In the genomic region with DNA sequence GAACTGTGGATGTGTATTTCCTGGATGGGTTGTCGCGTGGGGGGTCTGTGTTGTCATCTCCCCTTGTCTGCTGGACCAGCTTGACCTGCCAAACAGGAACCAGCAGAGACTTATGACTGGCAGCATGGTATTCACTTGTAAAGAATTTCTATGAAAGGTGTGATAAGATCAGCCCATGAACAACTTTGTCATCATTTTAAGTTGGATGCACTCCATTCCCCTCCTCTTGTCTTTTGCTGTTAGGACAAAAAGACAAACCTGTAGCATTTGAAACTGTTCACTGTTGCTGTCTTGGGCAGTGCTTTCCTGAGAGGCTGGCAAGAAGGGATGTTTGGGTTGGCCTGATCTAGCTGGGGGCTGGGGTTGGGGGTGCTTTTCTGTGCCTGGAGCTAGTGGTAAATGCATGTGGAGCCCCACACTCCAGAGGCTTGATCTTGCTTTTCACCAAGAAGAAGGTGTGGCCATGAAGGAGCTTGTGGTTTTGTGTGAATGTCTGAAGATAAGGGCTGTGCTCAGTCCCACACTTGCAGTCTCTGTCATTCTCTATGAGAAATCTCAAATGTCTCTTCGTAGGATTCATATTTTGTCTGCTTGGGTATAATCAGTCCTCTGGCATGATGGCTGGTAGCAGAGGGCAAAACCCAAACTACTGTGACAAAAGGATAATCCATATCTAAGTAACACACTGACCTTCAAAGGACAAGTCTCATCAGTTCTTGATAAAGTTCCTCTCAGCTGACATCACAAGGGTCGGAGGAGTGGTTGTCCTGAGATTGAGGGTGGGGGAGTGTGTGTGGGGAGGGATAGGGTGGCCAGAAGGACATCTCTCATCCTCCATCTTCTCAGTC, we compare ENCODE assay signal across 11 cellular contexts. TPM values are rescaled to one million over a fixed set of nuclear protein-coding genes. Genes with fewer than 3 reads are reported as not detected.
DNase-seq lines count a peak whose midpoint lies in the region; ATAC-seq, FAIRE-seq and TF ChIP-seq lines count a peak whose summit lies in the region.
"Had no signal": no experiment of that assay in that cellular context is flagged by ENCODE, and none has a peak within 500 bp of the region (broad histone marks: within the 10 kb centered on the region; RNA-seq: fewer than 3 reads in every experiment).

No MANE protein-coding gene starts in this region.

- intact Hi-C loops in activated T-helper 2 cell treated with anti-CD3 and anti-CD28 coated beads, Interferon-gamma antibody, Interleukin-2, Interleukin-4, amounts not matched to agents 10 μg/mL and 5 μg/mL and 100 μg/mL, durations not matched to agents 14 hours and 24 hours and 36 hours (cut with micrococcal nuclease), result no loop called here
- intact Hi-C loops in lower lobe of right lung (cut with DNase I), result no loop called here
- intact Hi-C loops in posterior vena cava (cut with DNase I), result no loop called here
- intact Hi-C loops in dorsolateral prefrontal cortex (cut with DNase I), result no loop called here

- H3K27ac ChIP-seq in HUES48 (ENCODE audit: low read depth, low read length), result peak overlapping the region; percentile 27
- no peak overlapping the region for H3K27ac ChIP-seq in keratinocyte (ENCODE audit: control insufficient read depth, insufficient read depth, low read length)
- H3K27ac ChIP-seq in lower lobe of right lung, result no peak overlapping the region
- no peak overlapping the region for H3K27ac ChIP-seq in dorsolateral prefrontal cortex
- H3K27ac ChIP-seq: SK-N-MC had no signal

- ATAC-seq in lower lobe of right lung, result no peak

- H3K27me3 ChIP-seq in HUES48 (ENCODE audit: control insufficient read depth, insufficient read depth, low read length), result no peaks in the 10 kb centered on the region
- H3K27me3 ChIP-seq in keratinocyte (ENCODE audit: control insufficient read depth, extremely low read depth, insufficient read depth, low read length), result no peaks in the 10 kb centered on the region
- H3K27me3 ChIP-seq in lower lobe of right lung (ENCODE audit: low read depth), result no peaks in the 10 kb centered on the region
- no peaks in the 10 kb centered on the region for H3K27me3 ChIP-seq in dorsolateral prefrontal cortex

- TF ChIP-seq CTCF in AG10803 (conservative IDR thresholded peaks at IDR 0.05; ENCODE audit: low read length) (no peak), keratinocyte (optimal IDR thresholded peaks at IDR 0.05 in 1 of 3, IDR thresholded peaks at IDR 0.05 in 1 of 3, conservative IDR thresholded peaks at IDR 0.05 in 1 of 3; ENCODE audit: extremely low read depth in 1 of 3, insufficient read depth in 2 of 3, low read length in 3 of 3) (no peak), lower lobe of right lung (IDR thresholded peaks at IDR 0.05) (no peak), dorsolateral prefrontal cortex (IDR thresholded peaks at IDR 0.05 in 54 of 56, conservative IDR thresholded peaks at IDR 0.05 in 2 of 56; ENCODE audit: low read depth in 1 of 56, partially characterized antibody in 56 of 56) (no peak)

- no peaks in the 10 kb centered on the region for H3K9me3 ChIP-seq in HUES48 (ENCODE audit: control insufficient read depth, insufficient read depth, low read length)
- H3K9me3 ChIP-seq in keratinocyte (ENCODE audit: control insufficient read depth, low read depth, low read length), result no peaks in the 10 kb centered on the region
- H3K9me3 ChIP-seq in lower lobe of right lung, result no peaks in the 10 kb centered on the region

- H3K9ac ChIP-seq in HUES48 (ENCODE audit: low read depth, low read length), result no peak overlapping the region
- no peak overlapping the region for H3K9ac ChIP-seq in keratinocyte (ENCODE audit: control insufficient read depth, extremely low read depth, insufficient read depth, low read length)

- H3K36me3 Mint-ChIP-seq in activated T-helper 2 cell treated with anti-CD3 and anti-CD28 coated beads, Interferon-gamma antibody, Interleukin-2, Interleukin-4, amounts not matched to agents 10 μg/mL and 5 μg/mL and 100 μg/mL, durations not matched to agents 14 hours and 24 hours and 36 hours (ENCODE audit: low read depth), result peaks cover 70% of the 10 kb centered on the region

- no peaks in the 10 kb centered on the region for H3K9me3 Mint-ChIP-seq in activated T-helper 2 cell treated with anti-CD3 and anti-CD28 coated beads, Interferon-gamma antibody, Interleukin-2, Interleukin-4, amounts not matched to agents 10 μg/mL and 5 μg/mL and 100 μg/mL, durations not matched to agents 14 hours and 24 hours and 36 hours

- peak; percentile 33 for DNase-seq in AG10803 (ENCODE audit: low read depth)
- DNase-seq in activated T-helper 2 cell treated with anti-CD3 and anti-CD28 coated beads, Interferon-gamma antibody, Interleukin-2, Interleukin-4, amounts not matched to agents 10 μg/mL and 5 μg/mL and 100 μg/mL, durations not matched to agents 14 hours and 24 hours and 36 hours (ENCODE audit: low spot score), result peak; percentile 27
- DNase-seq in keratinocyte (ENCODE audit: low read depth, low spot score), result peak; percentile 33
- DNase-seq in middle frontal gyrus (ENCODE audit: extremely low spot score, low spot score), result no peak
- no peak for DNase-seq in lower lobe of right lung
- no peak for DNase-seq in posterior vena cava (ENCODE audit: low spot score)
- no peak for DNase-seq in dorsolateral prefrontal cortex
- DNase-seq: cortex of kidney, NCI-H187 had no signal

- peak overlapping the region; percentile 84 for H3K27ac Mint-ChIP-seq in activated T-helper 2 cell treated with anti-CD3 and anti-CD28 coated beads, Interferon-gamma antibody, Interleukin-2, Interleukin-4, amounts not matched to agents 10 μg/mL and 5 μg/mL and 100 μg/mL, durations not matched to agents 14 hours and 24 hours and 36 hours

- H3K4me2 ChIP-seq in keratinocyte (ENCODE audit: control insufficient read depth, extremely low read depth, insufficient read depth, low read depth, low read length), result peak overlapping the region; percentile 76

- H3K4me1 ChIP-seq in HUES48 (ENCODE audit: control insufficient read depth, insufficient read depth, low read length) (peaks cover 46% of the 10 kb centered on the region), keratinocyte (ENCODE audit: control insufficient read depth, extremely low read depth, insufficient read depth, low read length) (peaks cover 34% of the 10 kb centered on the region), lower lobe of right lung (peaks cover 14% of the 10 kb centered on the region)

- H2AFZ ChIP-seq in keratinocyte (ENCODE audit: control insufficient read depth, low read length), result no peak overlapping the region

- H3K36me3 ChIP-seq in HUES48 (ENCODE audit: control insufficient read depth, insufficient read depth, low read length) (no peaks in the 10 kb centered on the region), keratinocyte (ENCODE audit: control insufficient read depth in 2 of 2, extremely low read depth in 1 of 2, insufficient read depth in 2 of 2, low read length in 2 of 2) (peaks cover 9 to 10% of the 10 kb centered on the region in 2 experiments), lower lobe of right lung (peaks cover 72% of the 10 kb centered on the region)

- H4K20me1 ChIP-seq in keratinocyte (ENCODE audit: control insufficient read depth, extremely low read depth, insufficient read depth, low read length), result no peaks in the 10 kb centered on the region

- H3K4me3 Mint-ChIP-seq in activated T-helper 2 cell treated with anti-CD3 and anti-CD28 coated beads, Interferon-gamma antibody, Interleukin-2, Interleukin-4, amounts not matched to agents 10 μg/mL and 5 μg/mL and 100 μg/mL, durations not matched to agents 14 hours and 24 hours and 36 hours (ENCODE audit: low read depth), result peak overlapping the region; percentile 37

- H3K9me1 ChIP-seq in keratinocyte (ENCODE audit: control insufficient read depth, extremely low read depth, insufficient read depth, low read length), result no peaks in the 10 kb centered on the region

- peaks cover 64% of the 10 kb centered on the region for H3K4me1 Mint-ChIP-seq in activated T-helper 2 cell treated with anti-CD3 and anti-CD28 coated beads, Interferon-gamma antibody, Interleukin-2, Interleukin-4, amounts not matched to agents 10 μg/mL and 5 μg/mL and 100 μg/mL, durations not matched to agents 14 hours and 24 hours and 36 hours (ENCODE audit: low read depth)

- no peaks in the 10 kb centered on the region for H3K79me2 ChIP-seq in keratinocyte (ENCODE audit: control insufficient read depth, insufficient read depth, low read length)

- dilution Hi-C loops in keratinocyte (cut with MboI; ENCODE audit: extremely low pct_ligation_motif_present, low sequenced_read_pairs), result no loop called here

- peak; percentile 65 for FAIRE-seq in keratinocyte (lab: Jason Lieb, UNC)

- no peaks in the 10 kb centered on the region for H3K27me3 Mint-ChIP-seq in activated T-helper 2 cell treated with anti-CD3 and anti-CD28 coated beads, Interferon-gamma antibody, Interleukin-2, Interleukin-4, amounts not matched to agents 10 μg/mL and 5 μg/mL and 100 μg/mL, durations not matched to agents 14 hours and 24 hours and 36 hours (ENCODE audit: low read depth)

- no peak overlapping the region for H3K4me3 ChIP-seq in AG10803 (ENCODE audit: low read length)
- 0 out of 2 replicates have a peak overlapping the region, but pooled peaks have one; percentile 11 for H3K4me3 ChIP-seq in HUES48 (ENCODE audit: low read depth, low read length)
- peak overlapping the region in 1 of 3 experiments; percentile 21 for H3K4me3 ChIP-seq in keratinocyte (ENCODE audit: control insufficient read depth in 2 of 3, extremely low read depth in 1 of 3, insufficient read depth in 2 of 3, low read depth in 1 of 3, low read length in 3 of 3)
- H3K4me3 ChIP-seq in lower lobe of right lung, result no peak overlapping the region
- no peak overlapping the region for H3K4me3 ChIP-seq in dorsolateral prefrontal cortex
- H3K4me3 ChIP-seq: SK-N-MC had no signal

RNA-seq across cellular contexts. Expression of a gene that starts 39.0 kb away (rescaled TPM):
- 58.4 and 65.0 TPM in 2 replicates for total RNA-seq in activated T-helper 2 cell treated with anti-CD3 and anti-CD28 coated beads, Interferon-gamma antibody, Interleukin-2, Interleukin-4, amounts not matched to agents 10 μg/mL and 5 μg/mL and 100 μg/mL, durations not matched to agents 14 hours and 24 hours and 36 hours
- 52.8 to 80.8 TPM (median 60.6 TPM) in 3 replicates for polyA plus RNA-seq in keratinocyte
- 54.8 TPM for polyA plus RNA-seq in keratinocyte (2011; ENCODE audit: low read depth)
- polyA plus RNA-seq in keratinocyte (2011; cell fraction: cytosol; rRNA removed), result 63.8 and 90.6 TPM in 2 replicates
- 26.9 and 35.5 TPM in 2 replicates for polyA plus RNA-seq in keratinocyte (2011; cell fraction: nucleus; rRNA removed)
- polyA plus RNA-seq in keratinocyte (2012; ENCODE audit: low replicate concordance), result 43.6 and 58.8 TPM in 2 replicates
- 8.1 to 32.2 TPM (median 25.4 TPM) in 3 replicates for polyA minus RNA-seq in keratinocyte
- 33.6 TPM for polyA minus RNA-seq in keratinocyte (2011; cell fraction: cytosol; rRNA and poly(A)+ RNA removed)
- 9.0 and 11.5 TPM in 2 replicates for polyA minus RNA-seq in keratinocyte (2011; cell fraction: nucleus; rRNA and poly(A)+ RNA removed)
- total RNA-seq in lower lobe of right lung, result 65.8 TPM
- 10 to 100 TPM; 42.5 to 55.0 TPM for total RNA-seq in posterior vena cava
- 10 to 100 TPM; 29.9 to 98.4 (median 61.4) TPM for total RNA-seq in dorsolateral prefrontal cortex

RNA-seq across cellular contexts. Expression of a gene that starts 54.2 kb away (rescaled TPM):
- total RNA-seq in activated T-helper 2 cell treated with anti-CD3 and anti-CD28 coated beads, Interferon-gamma antibody, Interleukin-2, Interleukin-4, amounts not matched to agents 10 μg/mL and 5 μg/mL and 100 μg/mL, durations not matched to agents 14 hours and 24 hours and 36 hours, result not detected in 2 replicates
- polyA plus RNA-seq in keratinocyte, result 0.01 to 0.02 TPM in 2 of 3 replicates, not detected in the other
- polyA plus RNA-seq in keratinocyte (2011; ENCODE audit: low read depth), result 0.14 TPM
- not detected in 2 replicates for polyA plus RNA-seq in keratinocyte (2011; cell fraction: cytosol; rRNA removed)
- polyA plus RNA-seq in keratinocyte (2011; cell fraction: nucleus; rRNA removed), result 0.11 TPM in 1 of 2 replicates, not detected in the other
- 0.32 TPM in 1 of 2 replicates, not detected in the other for polyA plus RNA-seq in keratinocyte (2012; ENCODE audit: low replicate concordance)
- polyA minus RNA-seq in keratinocyte, result not detected in 3 replicates
- polyA minus RNA-seq in keratinocyte (2011; cell fraction: cytosol; rRNA and poly(A)+ RNA removed), result not detected
- polyA minus RNA-seq in keratinocyte (2011; cell fraction: nucleus; rRNA and poly(A)+ RNA removed), result not detected in 2 replicates
- total RNA-seq in lower lobe of right lung (5.2 TPM), posterior vena cava (1 to 10 TPM; 5.8 to 9.9 TPM), dorsolateral prefrontal cortex (10 to 100 TPM in 3 of 120 experiments, 1 to 10 TPM in 117; 2.6 to 16.3 (median 4.8) TPM)

Comparison
In these comparisons a context has a peak if more than half of its experiments do, and no peak if none do; other contexts are left out.
1. DNase-seq: peak in AG10803 (single experiment), activated T-helper 2 cell treated with anti-CD3 and anti-CD28 coated beads, Interferon-gamma antibody, Interleukin-2, Interleukin-4, amounts not matched to agents 10 μg/mL and 5 μg/mL and 100 μg/mL, durations not matched to agents 14 hours and 24 hours and 36 hours (single experiment) and keratinocyte (single experiment); none in middle frontal gyrus (single experiment), lower lobe of right lung (single experiment), posterior vena cava (single experiment) and dorsolateral prefrontal cortex (0 of 10).